In the genomic region with DNA sequence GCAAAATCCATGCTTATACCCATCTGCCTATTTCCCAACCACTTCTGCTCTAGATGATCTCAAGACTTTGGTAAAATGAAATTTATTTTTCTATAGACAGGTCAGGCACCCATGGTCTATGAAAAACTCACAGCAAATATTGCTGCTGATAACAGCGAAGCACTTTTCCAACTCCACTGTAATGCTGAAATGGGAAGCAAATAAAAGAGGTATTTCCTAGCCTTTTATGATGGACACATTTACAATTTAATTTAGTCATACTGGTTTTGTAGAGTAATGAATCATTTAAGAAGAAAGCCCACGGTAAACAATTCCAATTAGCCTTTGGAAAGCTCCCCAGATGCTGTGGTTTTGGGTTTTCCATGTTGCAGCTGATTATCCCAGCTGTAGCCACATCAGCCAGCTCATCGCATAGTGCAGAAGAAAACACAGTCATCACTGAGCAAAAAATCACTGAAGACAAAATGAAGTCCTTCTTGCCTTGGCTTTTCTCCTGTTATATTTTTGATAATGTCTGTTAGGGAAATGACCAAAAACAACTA, we compare ENCODE assay signal across 16 cellular contexts.
DNase-seq lines count a peak whose midpoint lies in the region; ATAC-seq and TF ChIP-seq lines count a peak whose summit lies in the region.
"Had no signal": no experiment of that assay in that cellular context is flagged by ENCODE, and none has a peak within 500 bp of the region (broad histone marks: within the 10 kb centered on the region; RNA-seq: fewer than 3 reads in every experiment).

No MANE protein-coding gene starts in this region.

- H3K9me3 ChIP-seq in left ventricle myocardium inferior (replicated peaks) = no peaks in the 10 kb centered on the region
- no peaks in the 10 kb centered on the region for H3K9me3 ChIP-seq in hepatocyte (ENCODE audit: low read depth)
- H3K9me3 ChIP-seq in vagina = no peaks in the 10 kb centered on the region
- H3K9me3 ChIP-seq in upper lobe of right lung = no peaks in the 10 kb centered on the region
- H3K9me3 ChIP-seq in effector memory CD4-positive, alpha-beta T cell (ENCODE audit: control insufficient read depth, low read length) = no peaks in the 10 kb centered on the region
- H3K9me3 ChIP-seq: HAP-1 had no signal

- H2AFZ ChIP-seq in hepatocyte = no peak overlapping the region

- H3K4me1 ChIP-seq in left ventricle myocardium inferior = peaks cover 40% of the 10 kb centered on the region
- H3K4me1 ChIP-seq in hepatocyte (ENCODE audit: insufficient read depth) = peaks cover 18% of the 10 kb centered on the region
- peaks cover 54% of the 10 kb centered on the region for H3K4me1 ChIP-seq in vagina
- peaks cover 15% of the 10 kb centered on the region for H3K4me1 ChIP-seq in upper lobe of right lung
- H3K4me1 ChIP-seq in effector memory CD4-positive, alpha-beta T cell (ENCODE audit: control insufficient read depth, insufficient read depth, low read length, poor library complexity, severe bottlenecking) = peaks cover 10% of the 10 kb centered on the region
- H3K4me1 ChIP-seq: HAP-1 had no signal

- H3K36me3 ChIP-seq in left ventricle myocardium inferior (no peaks in the 10 kb centered on the region), hepatocyte (replicated peaks; ENCODE audit: insufficient read depth, low read depth) (no peaks in the 10 kb centered on the region), vagina (no peaks in the 10 kb centered on the region), upper lobe of right lung (no peaks in the 10 kb centered on the region)
- no peaks in the 10 kb centered on the region for H3K36me3 ChIP-seq in effector memory CD4-positive, alpha-beta T cell (ENCODE audit: control insufficient read depth, insufficient read depth, low read length)
- H3K36me3 ChIP-seq: HAP-1 had no signal

- H3K4me2 ChIP-seq in hepatocyte = no peak overlapping the region

- H4K20me1 ChIP-seq in hepatocyte (ENCODE audit: insufficient read depth, poor library complexity, severe bottlenecking) = no peaks in the 10 kb centered on the region

- no peaks in the 10 kb centered on the region for H3K9me2 ChIP-seq in hepatocyte (replicated peaks; ENCODE audit: insufficient read depth)

- H3K27ac ChIP-seq in left ventricle myocardium inferior (replicated peaks) = peak overlapping the region; percentile 61
- no peak overlapping the region for H3K27ac ChIP-seq in hepatocyte
- peak overlapping the region; percentile 70 for H3K27ac ChIP-seq in vagina
- no peak overlapping the region for H3K27ac ChIP-seq in upper lobe of right lung
- no peak overlapping the region for H3K27ac ChIP-seq in effector memory CD4-positive, alpha-beta T cell (ENCODE audit: insufficient read depth, low read length, poor library complexity, severe bottlenecking)
- H3K27ac ChIP-seq: HL-60 had no signal

- DNase-seq in left ventricle myocardium inferior = no peak
- DNase-seq in Right ventricle myocardium inferior (ENCODE audit: missing footprints) = no peak
- peak; percentile 85 for DNase-seq in amniotic stem cell (lab: John Stamatoyannopoulos, UW)
- DNase-seq in hepatocyte (ENCODE audit: low spot score) = peak; percentile 30
- no peak for DNase-seq in vagina (ENCODE audit: extremely low spot score in 2 of 2)
- no peak for DNase-seq in upper lobe of right lung
- no peak for DNase-seq in effector memory CD4-positive, alpha-beta T cell
- no peak for DNase-seq in NCI-H1436 (lab: John Stamatoyannopoulos, UW)
- DNase-seq: activated T-cell treated with anti-CD3 and anti-CD28 coated beads, Interleukin-2, amount 50 U/mL, for 4 hours; CD8-positive, alpha-beta T cell; endodermal cell; NCI-H2029 treated with DMSO at 0.1 percent for 48 hours; stimulated activated CD4-positive, alpha-beta T cell treated with anti-CD3 and anti-CD28 coated beads, Interleukin-2, amount 100 ng/mL, for 24 hours; T-helper 1 cell had no signal

- H3K4me3 ChIP-seq in left ventricle myocardium inferior (no peak overlapping the region), hepatocyte (no peak overlapping the region), vagina (no peak overlapping the region), upper lobe of right lung (no peak overlapping the region)
- H3K4me3 ChIP-seq in effector memory CD4-positive, alpha-beta T cell (ENCODE audit: insufficient read depth, low read depth, low read length, poor library complexity, severe bottlenecking) = no peak overlapping the region
- H3K4me3 ChIP-seq: HAP-1 had no signal

- H3K27me3 ChIP-seq in left ventricle myocardium inferior (ENCODE audit: low read depth) = no peaks in the 10 kb centered on the region
- no peaks in the 10 kb centered on the region for H3K27me3 ChIP-seq in hepatocyte
- H3K27me3 ChIP-seq in vagina = no peaks in the 10 kb centered on the region
- H3K27me3 ChIP-seq in upper lobe of right lung = no peaks in the 10 kb centered on the region
- H3K27me3 ChIP-seq in effector memory CD4-positive, alpha-beta T cell (replicated peaks; ENCODE audit: control insufficient read depth, insufficient read depth, low read length, poor library complexity, severe bottlenecking) = no peaks in the 10 kb centered on the region

- no peak for TF ChIP-seq POLR2A in vagina (IDR thresholded peaks at IDR 0.05)

- no peak for TF ChIP-seq CTCF in left ventricle myocardium inferior (IDR thresholded peaks at IDR 0.05; ENCODE audit: borderline replicate concordance)
- TF ChIP-seq CTCF in hepatocyte (IDR thresholded peaks at IDR 0.05; ENCODE audit: poor library complexity) = no peak
- no peak for TF ChIP-seq CTCF in vagina (IDR thresholded peaks at IDR 0.05)
- TF ChIP-seq CTCF in upper lobe of right lung (IDR thresholded peaks at IDR 0.05) = no peak

- H3K79me2 ChIP-seq in hepatocyte = no peaks in the 10 kb centered on the region

- intact Hi-C loops in left ventricle myocardium inferior (cut with micrococcal nuclease) = loop anchor here (5.0 kb wide), 1 partner anchor 223 kb away; no protein-coding TSS in a partner anchor
- intact Hi-C loops in Right ventricle myocardium inferior (cut with DNase I) = no loop called here
- intact Hi-C loops in vagina (cut with DNase I) = no loop called here
- intact Hi-C loops in upper lobe of right lung (cut with DNase I) = loop anchor here (5.0 kb wide), 1 partner anchor 223 kb away; no protein-coding TSS in a partner anchor

- ATAC-seq in Right ventricle myocardium inferior (no peak), upper lobe of right lung (no peak)
- ATAC-seq: CD8-positive, alpha-beta T cell had no signal

- 41% methylated on average over 3 of the region's 3 CpGs for WGBS in hepatocyte (ENCODE audit: low lambda C conversion rate, missing lambda C conversion rate)

Comparison
In these comparisons a context has a peak if more than half of its experiments do, and no peak if none do; other contexts are left out.
1. intact Hi-C loops: an anchor here in left ventricle myocardium inferior (5.0 kb wide) and upper lobe of right lung (5.0 kb wide); none called in Right ventricle myocardium inferior and vagina.
2. DNase-seq: peak in amniotic stem cell (single experiment) and hepatocyte (single experiment); none in left ventricle myocardium inferior (single experiment), Right ventricle myocardium inferior (single experiment), vagina (0 of 2), upper lobe of right lung (single experiment), effector memory CD4-positive, alpha-beta T cell (0 of 3) and NCI-H1436 (single experiment).
3. H3K27ac ChIP-seq: peak in left ventricle myocardium inferior (single experiment) and vagina (single experiment); none in hepatocyte (single experiment), upper lobe of right lung (single experiment) and effector memory CD4-positive, alpha-beta T cell (single experiment).